In genomic region chr5:138656916-138657315, GRCh38 we compare ENCODE assay signal across 15 cellular contexts.
DNase-seq lines count a peak whose midpoint lies in the region; ATAC-seq and TF ChIP-seq lines count a peak whose summit lies in the region.
"Had no signal": no experiment of that assay in that cellular context is flagged by ENCODE, and none has a peak within 500 bp of the region (broad histone marks: within the 10 kb centered on the region; RNA-seq: fewer than 3 reads in every experiment).

No MANE protein-coding gene starts in this region.

- H3K9me3 ChIP-seq in left ventricle myocardium inferior (replicated peaks) (no peaks in the 10 kb centered on the region), parathyroid adenoma (ENCODE audit: control insufficient read depth, low read length) (no peaks in the 10 kb centered on the region), tibial nerve (no peaks in the 10 kb centered on the region), esophagus squamous epithelium (no peaks in the 10 kb centered on the region)
- H3K9me3 ChIP-seq: HAP-1 had no signal

- no peak overlapping the region for H3K9ac ChIP-seq in parathyroid adenoma
- H3K9ac ChIP-seq: GM23248 had no signal

- H3K4me2 ChIP-seq in parathyroid adenoma (ENCODE audit: low read length) = no peak overlapping the region

- H3K27me3 ChIP-seq in left ventricle myocardium inferior (ENCODE audit: low read depth) = no peaks in the 10 kb centered on the region
- no peaks in the 10 kb centered on the region for H3K27me3 ChIP-seq in parathyroid adenoma (ENCODE audit: control insufficient read depth, insufficient read depth, low read length)
- no peaks in the 10 kb centered on the region for H3K27me3 ChIP-seq in tibial nerve
- H3K27me3 ChIP-seq in esophagus squamous epithelium = peaks cover 0 to 13% (median 0%) of the 10 kb centered on the region in 4 donors

- peak overlapping the region; percentile 65 for H3K27ac ChIP-seq in left ventricle myocardium inferior (replicated peaks)
- H3K27ac ChIP-seq in cingulate gyrus (ENCODE audit: low read depth, low read length) = peak overlapping the region; percentile 91
- peak overlapping the region; percentile 82 for H3K27ac ChIP-seq in parathyroid adenoma
- peak overlapping the region in 3 of 4 donors; percentile 1 to 80 (median 76) for H3K27ac ChIP-seq in tibial nerve
- no peak overlapping the region for H3K27ac ChIP-seq in esophagus squamous epithelium
- H3K27ac ChIP-seq: GM23248 had no signal

- peak overlapping the region; percentile 54 for H2AFZ ChIP-seq in parathyroid adenoma
- H2AFZ ChIP-seq: GM23248 had no signal

- WGBS in tibial nerve, 2 donors = 57 to 88% methylated on average over 4 of the region's 4 CpGs
- 67 to 100% methylated on average over 1 to 4 of the region's 4 CpGs for WGBS in esophagus squamous epithelium, 2 donors

- TF ChIP-seq EP300 in tibial nerve (IDR thresholded peaks at IDR 0.05) = no peak

- H3K4me1 ChIP-seq in left ventricle myocardium inferior (peaks cover 24% of the 10 kb centered on the region), parathyroid adenoma (peaks cover 53% of the 10 kb centered on the region), tibial nerve (peaks cover 0 to 42% (median 12%) of the 10 kb centered on the region in 4 donors), esophagus squamous epithelium (peaks cover 0 to 29% (median 0%) of the 10 kb centered on the region in 3 donors)
- H3K4me1 ChIP-seq: HAP-1 had no signal

- H3K36me3 ChIP-seq in left ventricle myocardium inferior (no peaks in the 10 kb centered on the region), parathyroid adenoma (ENCODE audit: control insufficient read depth, insufficient read depth, low read length) (no peaks in the 10 kb centered on the region), tibial nerve (no peaks in the 10 kb centered on the region), esophagus squamous epithelium (no peaks in the 10 kb centered on the region)
- H3K36me3 ChIP-seq: HAP-1 had no signal

- H3K4me3 ChIP-seq in left ventricle myocardium inferior (no peak overlapping the region), parathyroid adenoma (ENCODE audit: low read depth, low read length) (no peak overlapping the region), tibial nerve (no peak overlapping the region), esophagus squamous epithelium (no peak overlapping the region)
- H3K4me3 ChIP-seq: GM23248, HAP-1 had no signal

- ATAC-seq in Right ventricle myocardium inferior (no peak), HG03521 (IDR thresholded peaks at IDR 0.05; ENCODE audit: unreplicated experiment) (no peak)

- no peaks in the 10 kb centered on the region for H3K79me2 ChIP-seq in parathyroid adenoma

- intact Hi-C loops in left ventricle myocardium inferior (cut with micrococcal nuclease) = no loop called here
- intact Hi-C loops in Right ventricle myocardium inferior (cut with DNase I) = no loop called here
- intact Hi-C loops in esophagus squamous epithelium (cut with DNase I) = no loop called here

- TF ChIP-seq POLR2A in tibial nerve (IDR thresholded peaks at IDR 0.05) = no peak
- TF ChIP-seq POLR2A in esophagus squamous epithelium (IDR thresholded peaks at IDR 0.05) = no peak

- DNase-seq in left ventricle myocardium inferior (no peak), Right ventricle myocardium inferior (ENCODE audit: missing footprints) (no peak), tibial nerve (ENCODE audit: low spot score in 2 of 2) (no peak), esophagus squamous epithelium (lab: John Stamatoyannopoulos, UW) (no peak)
- DNase-seq: CD8-positive, alpha-beta memory T cell; GM23248; NCI-H1092 treated with DMSO at 0.1 percent for 48 hours; NCI-H2081 treated with DMSO at 0.1 percent for 48 hours; NCI-H748 treated with DMSO at 0.1 percent for 48 hours; NK-92 treated with Interleukin-12 subunit alpha and Interleukin-12 subunit beta, amount 100 ng/mL, for 24 hours; SHP77 treated with DMSO at 0.1 percent for 48 hours had no signal

- TF ChIP-seq CTCF in left ventricle myocardium inferior (IDR thresholded peaks at IDR 0.05; ENCODE audit: borderline replicate concordance) = no peak
- no peak for TF ChIP-seq CTCF in parathyroid adenoma (IDR thresholded peaks at IDR 0.05)
- TF ChIP-seq CTCF in tibial nerve (IDR thresholded peaks at IDR 0.05) = no peak
- TF ChIP-seq CTCF in esophagus squamous epithelium (IDR thresholded peaks at IDR 0.05) = no peak

Comparison
In these comparisons a context has a peak if more than half of its experiments do, and no peak if none do; other contexts are left out.
1. H3K27ac ChIP-seq: peak in left ventricle myocardium inferior (single experiment), cingulate gyrus (single experiment), parathyroid adenoma (single experiment) and tibial nerve (3 of 4); none in esophagus squamous epithelium (0 of 4).